ENCODE assay signal across 19 cellular contexts in the genomic region with DNA sequence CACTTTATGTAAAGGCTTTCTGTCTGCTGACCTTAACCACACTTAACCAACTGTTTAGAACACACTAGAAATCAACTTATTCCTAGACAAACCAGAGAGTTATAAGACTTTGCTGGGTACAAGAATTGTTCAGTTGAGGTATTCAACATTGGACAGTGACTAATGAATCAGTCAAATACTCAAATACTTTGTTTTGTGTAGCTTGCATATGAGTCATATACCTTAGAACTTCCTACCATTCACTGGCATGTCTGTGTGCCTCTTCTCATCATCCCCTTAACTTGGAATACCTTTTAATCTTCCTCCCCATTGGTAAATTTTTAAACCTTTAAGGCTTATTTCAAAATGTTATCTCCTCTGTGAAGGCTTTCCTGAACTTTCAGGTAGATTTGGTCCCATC.
A peak's percentile ranks its signal among the peaks of the same experiment; 100 is the strongest.
DNase-seq lines count a peak whose midpoint lies in the region; ATAC-seq, FAIRE-seq and TF ChIP-seq lines count a peak whose summit lies in the region.
"Had no signal": no experiment of that assay in that cellular context is flagged by ENCODE, and none has a peak within 500 bp of the region (broad histone marks: within the 10 kb centered on the region; RNA-seq: fewer than 3 reads in every experiment).

No MANE protein-coding gene starts in this region.

- CTCF ChIA-PET in RWPE1 (lab: Yijun Ruan, JAX): no interaction called here

- FAIRE-seq in urothelium cell line (lab: Jason Lieb, UNC): no peak
- FAIRE-seq: GM12878, H1 had no signal

- H3K9me3 ChIP-seq in right atrium auricular region: no peaks in the 10 kb centered on the region

- H3K4me3 Mint-ChIP-seq in natural killer cell: no peak overlapping the region
- H3K4me3 Mint-ChIP-seq: CD14-positive monocyte had no signal

- no peaks in the 10 kb centered on the region for H3K27me3 ChIP-seq in right atrium auricular region

- intact Hi-C loops in natural killer cell (cut with micrococcal nuclease): no loop called here

- H3K27ac Mint-ChIP-seq in natural killer cell: no peak overlapping the region
- H3K27ac Mint-ChIP-seq: CD14-positive monocyte had no signal

- POLR2A ChIA-PET in RWPE1 (lab: Yijun Ruan, JAX; ENCODE audit: low non-redundant PET): no interaction called here

- H3K4me1 ChIP-seq in right atrium auricular region: no peaks in the 10 kb centered on the region

- no peaks in the 10 kb centered on the region for H3K27me3 Mint-ChIP-seq in natural killer cell (ENCODE audit: low read depth in 2 of 2)

- no peak overlapping the region for H3K4me3 ChIP-seq in epithelial cell of esophagus (ENCODE audit: low read length)
- no peak overlapping the region for H3K4me3 ChIP-seq in right atrium auricular region
- H3K4me3 ChIP-seq: GM12878 had no signal

- no peaks in the 10 kb centered on the region for H3K4me1 Mint-ChIP-seq in natural killer cell
- H3K4me1 Mint-ChIP-seq: CD14-positive monocyte had no signal

- TF ChIP-seq CTCF in RWPE1 (conservative IDR thresholded peaks at IDR 0.05; ENCODE audit: low read depth) (no peak), epithelial cell of esophagus (IDR thresholded peaks at IDR 0.05; ENCODE audit: insufficient read depth, low read depth, low read length, missing control alignments) (no peak), natural killer cell (IDR thresholded peaks at IDR 0.05) (no peak), right atrium auricular region (IDR thresholded peaks at IDR 0.05) (no peak)

- no peaks in the 10 kb centered on the region for H3K36me3 ChIP-seq in right atrium auricular region

- H3K9me3 Mint-ChIP-seq in natural killer cell: peaks cover 0 to 4% of the 10 kb centered on the region in 2 donors

- peak; percentile 32 for DNase-seq in DMS53 (lab: John Stamatoyannopoulos, UW)
- no peak for DNase-seq in DMS53 treated with DMSO at 0.1 percent for 48 hours (lab: John Stamatoyannopoulos, UW; ENCODE audit: unreplicated experiment)
- peak; percentile 0 for DNase-seq in RWPE1 (ENCODE audit: low spot score)
- peak; percentile 53 for DNase-seq in epithelial cell of esophagus (ENCODE audit: low read depth)
- DNase-seq in urothelium cell line (ENCODE audit: low spot score): peak; percentile 1
- DNase-seq in NCI-H187 (lab: John Stamatoyannopoulos, UW): no peak
- DNase-seq in natural killer cell: no peak
- no peak for DNase-seq in right atrium auricular region (ENCODE audit: low spot score)
- DNase-seq: DND-41; GF-D8; KG1; NCI-H1436; NCI-H2029 treated with DMSO at 0.1 percent for 48 hours; NCI-H2171; NK-92 treated with Interleukin-12 subunit alpha and Interleukin-12 subunit beta, amount 100 ng/mL, for 24 hours had no signal

- H3K27ac ChIP-seq in RWPE1 (no peak overlapping the region), right atrium auricular region (no peak overlapping the region)
- H3K27ac ChIP-seq: 22Rv1 had no signal

- no peak for ATAC-seq in natural killer cell
- ATAC-seq: GM12878 had no signal

- no peaks in the 10 kb centered on the region for H3K36me3 Mint-ChIP-seq in natural killer cell
- H3K36me3 Mint-ChIP-seq: CD14-positive monocyte had no signal

Comparison
In these comparisons a context has a peak if more than half of its experiments do, and no peak if none do; other contexts are left out.
1. DNase-seq: peak in DMS53 (single experiment), RWPE1 (single experiment), epithelial cell of esophagus (single experiment) and urothelium cell line (single experiment); none in DMS53 treated with DMSO at 0.1 percent for 48 hours (single experiment), NCI-H187 (0 of 2), natural killer cell (single experiment) and right atrium auricular region (single experiment).